9 cellular contexts compared by ENCODE assay signal in genomic region chr9:130715270-130716077, GRCh38. TPM values are rescaled to one million over a fixed set of nuclear protein-coding genes. Genes with fewer than 3 reads are reported as not detected.
DNase-seq lines count a peak whose midpoint lies in the region; ATAC-seq and TF ChIP-seq lines count a peak whose summit lies in the region.
"Had no signal": no experiment of that assay in that cellular context is flagged by ENCODE, and none has a peak within 500 bp of the region (broad histone marks: within the 10 kb centered on the region; RNA-seq: fewer than 3 reads in every experiment).

No MANE protein-coding gene starts in this region.

- intact Hi-C loops in CD8-positive, alpha-beta T cell (cut with DNase I, micrococcal nuclease), result loop anchor here in 1 of 2 experiments (10.0 kb wide), 1 partner anchor 119 kb away; the partner anchor contains the start of gene ABL1

- peak overlapping the region; percentile 81 for H3K4me2 ChIP-seq in MM.1S (ENCODE audit: low read depth, low read length)

- peaks cover 47% of the 10 kb centered on the region for H3K4me1 Mint-ChIP-seq in CD8-positive, alpha-beta T cell (ENCODE audit: low read depth)
- H3K4me1 Mint-ChIP-seq in neural crest cell, result peaks cover 36% of the 10 kb centered on the region

- no peaks in the 10 kb centered on the region for H3K27me3 Mint-ChIP-seq in CD8-positive, alpha-beta T cell (ENCODE audit: low read depth)
- H3K27me3 Mint-ChIP-seq in neural crest cell (ENCODE audit: low read depth), result peaks cover 4% of the 10 kb centered on the region

- no peaks in the 10 kb centered on the region for H3K9me3 ChIP-seq in CD8-positive, alpha-beta T cell (ENCODE audit: low read length)
- H3K9me3 ChIP-seq in MM.1S (replicated peaks; ENCODE audit: insufficient read depth, low read length) (no peaks in the 10 kb centered on the region), ectodermal cell (ENCODE audit: control insufficient read depth, low read length) (no peaks in the 10 kb centered on the region)

- H3K9ac ChIP-seq in MM.1S (ENCODE audit: low read length), result no peak overlapping the region

- CTCF ChIA-PET in CD8-positive, alpha-beta T cell (lab: Charles Lee), result interaction anchor here (0.9 to 3.4 kb wide), 3 partner anchors 8 to 621 kb away, joined by 3 to 16 read pairs (median 12); no protein-coding TSS in a partner anchor

- peaks cover 6% of the 10 kb centered on the region for H3K36me3 Mint-ChIP-seq in CD8-positive, alpha-beta T cell
- peaks cover 3% of the 10 kb centered on the region for H3K36me3 Mint-ChIP-seq in neural crest cell (ENCODE audit: low read depth)

- DNase-seq in CD8-positive, alpha-beta T cell, result no peak
- DNase-seq in MM.1S (no peak), neural crest cell (ENCODE audit: low read depth, low spot score) (no peak), GDM1 (lab: John Stamatoyannopoulos, UW) (no peak), AG20443 (ENCODE audit: low spot score) (no peak)

- peaks cover 46% of the 10 kb centered on the region for H3K79me2 ChIP-seq in MM.1S (ENCODE audit: low read length)

- peaks cover 4% of the 10 kb centered on the region; the same call in 1 of the 2 replicates for H3F3A ChIP-seq in MM.1S (ENCODE audit: insufficient read depth, low read length)

- no peaks in the 10 kb centered on the region for H4K20me1 ChIP-seq in MM.1S (ENCODE audit: insufficient read depth, low read length)

- no peaks in the 10 kb centered on the region for H3K9me3 Mint-ChIP-seq in CD8-positive, alpha-beta T cell
- H3K9me3 Mint-ChIP-seq in neural crest cell, result no peaks in the 10 kb centered on the region

- ATAC-seq in CD8-positive, alpha-beta T cell, result no peak
- no peak for ATAC-seq in HG03565 (IDR thresholded peaks at IDR 0.05; ENCODE audit: unreplicated experiment)
- ATAC-seq in GM18519 (IDR thresholded peaks at IDR 0.05; ENCODE audit: low FRiP score, unreplicated experiment), result no peak
- ATAC-seq: esophagus mucosa had no signal

- peak overlapping the region; percentile 20 for H3K4me3 ChIP-seq in CD8-positive, alpha-beta T cell (ENCODE audit: low read depth, low read length)
- H3K4me3 ChIP-seq in MM.1S (ENCODE audit: low read length) (no peak overlapping the region), ectodermal cell (ENCODE audit: insufficient read depth, low read depth, low read length) (peak overlapping the region; percentile 97)

- peaks cover 31% of the 10 kb centered on the region for H3K4me1 ChIP-seq in CD8-positive, alpha-beta T cell (ENCODE audit: insufficient read depth, low read length)
- peaks cover 13% of the 10 kb centered on the region for H3K4me1 ChIP-seq in MM.1S (ENCODE audit: low read length)
- peaks cover 8% of the 10 kb centered on the region for H3K4me1 ChIP-seq in ectodermal cell (ENCODE audit: control insufficient read depth, insufficient read depth, low read length)

- H3K27ac ChIP-seq in CD8-positive, alpha-beta T cell (ENCODE audit: low read depth, low read length), result no peak overlapping the region
- H3K27ac ChIP-seq in MM.1S (ENCODE audit: low read length) (no peak overlapping the region), ectodermal cell (ENCODE audit: insufficient read depth, low read depth, low read length, poor library complexity, severe bottlenecking) (no peak overlapping the region)

- H3K27ac Mint-ChIP-seq in CD8-positive, alpha-beta T cell, result no peak overlapping the region
- no peak overlapping the region for H3K27ac Mint-ChIP-seq in neural crest cell (ENCODE audit: unreplicated experiment)

- no peaks in the 10 kb centered on the region for H3K36me3 ChIP-seq in CD8-positive, alpha-beta T cell (ENCODE audit: insufficient read depth, low read length)
- H3K36me3 ChIP-seq in MM.1S (replicated peaks; ENCODE audit: insufficient read depth, low read length), result no peaks in the 10 kb centered on the region
- H3K36me3 ChIP-seq in ectodermal cell (ENCODE audit: control insufficient read depth, insufficient read depth, low read length), result no peaks in the 10 kb centered on the region

- WGBS in ectodermal cell, 2 experiments, result 74 to 83% methylated on average over 7 of the region's 7 CpGs

- no peak overlapping the region for H2AFZ ChIP-seq in MM.1S (ENCODE audit: low read length)

- no peaks in the 10 kb centered on the region for H3K9me2 ChIP-seq in MM.1S (replicated peaks; ENCODE audit: insufficient read depth, low read length)

- H3K4me3 Mint-ChIP-seq in CD8-positive, alpha-beta T cell, result peak overlapping the region; percentile 92
- H3K4me3 Mint-ChIP-seq in neural crest cell, result peak overlapping the region; percentile 96

- no peak for TF ChIP-seq CTCF in CD8-positive, alpha-beta T cell (IDR thresholded peaks at IDR 0.05)
- TF ChIP-seq CTCF in MM.1S (IDR thresholded peaks at IDR 0.05; ENCODE audit: low read length) (no peak), neural crest cell (conservative IDR thresholded peaks at IDR 0.05) (no peak)

- no peaks in the 10 kb centered on the region for H3K27me3 ChIP-seq in CD8-positive, alpha-beta T cell (ENCODE audit: insufficient read depth, low read length)
- H3K27me3 ChIP-seq in MM.1S (replicated peaks; ENCODE audit: insufficient read depth, low read length) (no peaks in the 10 kb centered on the region), ectodermal cell (ENCODE audit: control insufficient read depth, insufficient read depth, low read length, poor library complexity, severe bottlenecking) (no peaks in the 10 kb centered on the region)

- POLR2A ChIA-PET in CD8-positive, alpha-beta T cell (lab: Charles Lee), result no interaction called here

RNA-seq across cellular contexts. Expression of gene EXOSC2, which starts 21.9 kb away (rescaled TPM):
- 10 to 100 TPM; 59.1 to 59.9 TPM for total RNA-seq in CD8-positive, alpha-beta T cell
- 70.7 TPM for polyA plus RNA-seq in ectodermal cell (2013, experiment 1 of 4)
- 77.3 TPM for polyA plus RNA-seq in ectodermal cell (2013, experiment 2 of 4)
- polyA plus RNA-seq in ectodermal cell (2013, experiment 3 of 4), result 50.3 TPM
- polyA plus RNA-seq in ectodermal cell (2013, experiment 4 of 4), result 50.3 TPM
- 98.8 and 103 TPM in 2 replicates for total RNA-seq in neural crest cell

RNA-seq across cellular contexts. Expression of gene PRDM12, which starts 51.1 kb away (rescaled TPM):
- total RNA-seq in CD8-positive, alpha-beta T cell, result not detected
- 1.0 TPM for polyA plus RNA-seq in ectodermal cell (2013, experiment 1 of 4)
- polyA plus RNA-seq in ectodermal cell (2013, experiment 2 of 4), result 2.5 TPM
- 1.4 TPM for polyA plus RNA-seq in ectodermal cell (2013, experiment 3 of 4)
- polyA plus RNA-seq in ectodermal cell (2013, experiment 4 of 4), result 2.4 TPM
- total RNA-seq in neural crest cell, result 2.2 and 2.5 TPM in 2 replicates
- total RNA-seq: esophagus mucosa had no signal
